In the genomic region with DNA sequence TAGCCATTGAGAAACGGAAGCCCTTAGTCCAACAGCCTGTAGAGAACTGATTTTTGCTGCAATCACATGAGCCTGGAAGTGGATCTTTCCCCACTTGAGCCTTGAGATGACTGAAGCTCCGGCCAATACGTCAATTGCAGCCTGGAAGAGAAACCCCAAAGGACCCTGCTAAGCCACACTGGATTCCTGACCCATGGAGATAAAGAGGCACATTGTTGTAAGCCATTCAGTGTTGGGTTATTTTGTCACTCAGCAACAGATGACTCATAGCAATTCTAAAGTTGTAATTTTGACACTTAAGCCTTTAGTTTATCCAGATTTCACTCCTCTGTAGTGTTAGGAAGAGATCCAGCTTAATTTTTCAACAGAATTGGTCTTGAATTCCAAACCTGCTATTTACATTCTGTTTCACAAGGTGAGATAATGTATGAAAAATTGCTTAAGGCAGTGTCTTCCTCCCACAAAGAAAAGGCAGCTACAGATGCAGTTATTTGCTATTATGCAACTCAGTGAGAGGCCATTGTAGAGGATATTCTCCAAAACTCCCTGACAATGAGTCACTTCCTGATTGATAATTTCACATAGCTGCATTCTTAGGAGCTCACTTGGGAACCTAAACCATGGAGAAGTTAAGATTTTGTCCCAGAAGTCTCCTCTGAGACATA, we compare ENCODE assay signal across 9 cellular contexts. TPM values are rescaled to one million over a fixed set of nuclear protein-coding genes. Genes with fewer than 3 reads are reported as not detected.
A peak's percentile ranks its signal among the peaks of the same experiment; 100 is the strongest.
DNase-seq lines count a peak whose midpoint lies in the region; TF ChIP-seq lines count a peak whose summit lies in the region.
"Had no signal": no experiment of that assay in that cellular context is flagged by ENCODE, and none has a peak within 500 bp of the region (broad histone marks: within the 10 kb centered on the region; RNA-seq: fewer than 3 reads in every experiment).

No MANE protein-coding gene starts in this region.

- no peaks in the 10 kb centered on the region for H3K27me3 ChIP-seq in MG63

- H3K36me3 ChIP-seq in MG63: no peaks in the 10 kb centered on the region

- no peaks in the 10 kb centered on the region; the same call in 1 of the 2 replicates for H3K9me3 ChIP-seq in MG63

- TF ChIP-seq CTCF in fibroblast of villous mesenchyme (IDR thresholded peaks at IDR 0.05; ENCODE audit: insufficient read depth, low read depth, low read length): no peak

- in situ Hi-C loops in SK-MEL-5 (cut with HindIII; ENCODE audit: low pct_unique_long_range_greater_than_20kb, low sequenced_read_pairs): no loop called here

- H3K4me3 ChIP-seq in fibroblast of villous mesenchyme (ENCODE audit: low read depth, low read length): no peak overlapping the region
- no peak overlapping the region for H3K4me3 ChIP-seq in MG63

- intact Hi-C loops in posterior vena cava (cut with DNase I): no loop called here

- DNase-seq in GM04503 (ENCODE audit: low read depth) (peak; percentile 77), SK-MEL-5 (ENCODE audit: low read depth, low spot score) (peak; percentile 99), fibroblast of villous mesenchyme (ENCODE audit: low read depth) (peak; percentile 89), posterior vena cava (ENCODE audit: low spot score) (peak; percentile 81), MG63 (no peak), NCI-H2171 (lab: John Stamatoyannopoulos, UW) (no peak), HT-29 (ENCODE audit: low spot score) (no peak)
- DNase-seq in activated CD4-positive, alpha-beta T cell treated with anti-CD3 and anti-CD28 coated beads, Interleukin-2, amount 50 U/mL, for 4 hours: no peak
- DNase-seq: effector CD4-positive, alpha-beta T cell had no signal

RNA-seq across cellular contexts. Expression of gene TSHZ3, which starts 59.4 kb away (rescaled TPM):
- total RNA-seq in SK-MEL-5 (2014; rRNA removed; shearing (Covaris generic)): 2.5 and 3.8 TPM in 2 replicates
- polyA plus RNA-seq in SK-MEL-5 (2015; cell fraction: cytosol; rRNA removed): 5.7 and 8.1 TPM in 2 replicates
- 8.4 and 8.8 TPM in 2 replicates for polyA plus RNA-seq in SK-MEL-5 (2015; cell fraction: nucleus; rRNA removed)
- total RNA-seq in fibroblast of villous mesenchyme (10.8 and 13.2 TPM in 2 replicates), posterior vena cava (10 to 100 TPM; 30.8 to 32.1 TPM)
- 2.2 and 2.6 TPM in 2 replicates for total RNA-seq in MG63 (2014; rRNA removed; shearing (Covaris generic); ENCODE audit: low replicate concordance)
- total RNA-seq in HT-29 (2014; rRNA removed; shearing (Covaris generic)): not detected in 2 replicates

Comparison
In these comparisons a context has a peak if more than half of its experiments do, and no peak if none do; other contexts are left out.
1. DNase-seq: peak in GM04503 (single experiment), SK-MEL-5 (single experiment), fibroblast of villous mesenchyme (single experiment) and posterior vena cava (single experiment); none in MG63 (single experiment), activated CD4-positive, alpha-beta T cell treated with anti-CD3 and anti-CD28 coated beads, Interleukin-2, amount 50 U/mL, for 4 hours (0 of 2), NCI-H2171 (single experiment) and HT-29 (single experiment).